ENCODE assay signal across 9 cellular contexts in the genomic region with DNA sequence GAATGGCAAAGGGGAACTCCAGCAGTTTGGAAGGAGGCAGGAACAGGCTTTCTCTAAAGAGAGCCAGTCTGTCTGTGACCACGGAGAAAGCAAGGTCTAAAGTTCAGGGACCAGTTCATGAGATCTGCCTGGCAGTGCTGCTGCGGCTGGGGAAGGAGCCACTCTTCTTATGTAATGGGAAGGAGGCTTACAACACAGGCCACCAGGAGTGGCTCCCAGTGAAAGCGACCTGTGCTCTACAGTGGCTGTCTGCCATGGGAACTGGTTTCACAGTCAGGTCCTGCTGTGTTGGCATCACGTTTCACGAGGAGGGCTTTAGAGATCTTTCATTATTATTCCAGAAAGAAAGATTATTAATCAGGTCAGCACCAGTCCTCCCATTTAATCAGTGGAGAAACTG.
DNase-seq lines count a peak whose midpoint lies in the region; ATAC-seq, FAIRE-seq and TF ChIP-seq lines count a peak whose summit lies in the region.
"Had no signal": no experiment of that assay in that cellular context is flagged by ENCODE, and none has a peak within 500 bp of the region (broad histone marks: within the 10 kb centered on the region; RNA-seq: fewer than 3 reads in every experiment).

No MANE protein-coding gene starts in this region.

- POLR2A ChIA-PET in MCF 10A (lab: Yijun Ruan, JAX) (no interaction called here), HepG2 (lab: Yijun Ruan, JAX) (no interaction called here)

- H3K27me3 Mint-ChIP-seq in MCF 10A (ENCODE audit: insufficient read depth, unreplicated experiment) = no peaks in the 10 kb centered on the region
- no peaks in the 10 kb centered on the region for H3K27me3 Mint-ChIP-seq in activated T-helper 2 cell treated with anti-CD3 and anti-CD28 coated beads, Interferon-gamma antibody, Interleukin-2, Interleukin-4, amounts not matched to agents 10 μg/mL and 5 μg/mL and 100 μg/mL, durations not matched to agents 14 hours and 24 hours and 36 hours (ENCODE audit: low read depth)

- DNase-seq in MCF 10A (ENCODE audit: unreplicated experiment) (peak; percentile 50), mammary epithelial cell (no peak), HepG2 (ENCODE audit: low spot score) (peak; percentile 35), BE2C (no peak), NCI-H1105 treated with DMSO at 0.1 percent for 48 hours (lab: John Stamatoyannopoulos, UW) (no peak)
- no peak for DNase-seq in activated T-helper 2 cell treated with anti-CD3 and anti-CD28 coated beads, Interferon-gamma antibody, Interleukin-2, Interleukin-4, amounts not matched to agents 10 μg/mL and 5 μg/mL and 100 μg/mL, durations not matched to agents 14 hours and 24 hours and 36 hours (ENCODE audit: low spot score)

- H3K27ac ChIP-seq in mammary epithelial cell (ENCODE audit: insufficient read depth, low read depth, low read length) (no peak overlapping the region), HepG2 (ENCODE audit: extremely low read length, insufficient read depth, low read length) (no peak overlapping the region)
- H3K27ac ChIP-seq: SK-N-MC had no signal

- in situ Hi-C loops in mammary epithelial cell (cut with MboI; ENCODE audit: low sequenced_read_pairs in 2 of 2) = no loop called here
- in situ Hi-C loops in HepG2 (cut with HindIII; ENCODE audit: extremely low pct_ligation_motif_present, low pct_unique_long_range_greater_than_20kb) = no loop called here

- H4K20me1 ChIP-seq in mammary epithelial cell (ENCODE audit: insufficient read depth, low read length) (no peaks in the 10 kb centered on the region), HepG2 (ENCODE audit: insufficient read depth, low read length) (no peaks in the 10 kb centered on the region)

- no TSS peak for BruUV-seq in MCF 10A (replicated peaks; lab: Mats Ljungman, UMichigan)
- BruUV-seq in mammary epithelial cell (replicated peaks; lab: Mats Ljungman, UMichigan) = no TSS peak
- no TSS peak for BruUV-seq in HepG2 (replicated peaks; lab: Mats Ljungman, UMichigan)

- ATAC-seq in HepG2 (peak; percentile 89), HG03159 (IDR thresholded peaks at IDR 0.05; ENCODE audit: unreplicated experiment) (no peak), HG03108 (IDR thresholded peaks at IDR 0.05; ENCODE audit: unreplicated experiment) (no peak)

- no peak for FAIRE-seq in HepG2 (lab: Jason Lieb, UNC)

- H3K27me3 ChIP-seq in mammary epithelial cell (ENCODE audit: insufficient read depth, low read length) (no peaks in the 10 kb centered on the region), HepG2 (ENCODE audit: control insufficient read depth in 1 of 2, insufficient read depth in 2 of 2, low read length in 2 of 2) (no peaks in the 10 kb centered on the region), BE2C (peaks cover 13% of the 10 kb centered on the region; the same call in 1 of the 2 replicates)

- dilution Hi-C loops in mammary epithelial cell (cut with HindIII; ENCODE audit: low sequenced_read_pairs) = no loop called here

- H3K9me3 ChIP-seq in mammary epithelial cell (replicated peaks; ENCODE audit: insufficient read depth, low read length) (no peaks in the 10 kb centered on the region), HepG2 (ENCODE audit: low read length) (no peaks in the 10 kb centered on the region), BE2C (no peaks in the 10 kb centered on the region)

- no peaks in the 10 kb centered on the region for H3K9me3 Mint-ChIP-seq in MCF 10A (ENCODE audit: unreplicated experiment)
- H3K9me3 Mint-ChIP-seq in activated T-helper 2 cell treated with anti-CD3 and anti-CD28 coated beads, Interferon-gamma antibody, Interleukin-2, Interleukin-4, amounts not matched to agents 10 μg/mL and 5 μg/mL and 100 μg/mL, durations not matched to agents 14 hours and 24 hours and 36 hours = no peaks in the 10 kb centered on the region

- TF ChIP-seq RAD21 in HepG2 (CRISPR knock-in tag; IDR thresholded peaks at IDR 0.05) = no peak

- no peak overlapping the region for H3K27ac Mint-ChIP-seq in MCF 10A (ENCODE audit: low read depth, unreplicated experiment)
- peak overlapping the region; percentile 55 for H3K27ac Mint-ChIP-seq in activated T-helper 2 cell treated with anti-CD3 and anti-CD28 coated beads, Interferon-gamma antibody, Interleukin-2, Interleukin-4, amounts not matched to agents 10 μg/mL and 5 μg/mL and 100 μg/mL, durations not matched to agents 14 hours and 24 hours and 36 hours

- H3K4me1 Mint-ChIP-seq in MCF 10A (ENCODE audit: insufficient read depth, unreplicated experiment) = peaks cover 25% of the 10 kb centered on the region
- H3K4me1 Mint-ChIP-seq in activated T-helper 2 cell treated with anti-CD3 and anti-CD28 coated beads, Interferon-gamma antibody, Interleukin-2, Interleukin-4, amounts not matched to agents 10 μg/mL and 5 μg/mL and 100 μg/mL, durations not matched to agents 14 hours and 24 hours and 36 hours (ENCODE audit: low read depth) = peaks cover 90% of the 10 kb centered on the region

- no peaks in the 10 kb centered on the region for H3K4me1 ChIP-seq in mammary epithelial cell (ENCODE audit: insufficient read depth, low read length)
- peaks cover 18% of the 10 kb centered on the region; the same call in 1 of the 2 replicates for H3K4me1 ChIP-seq in HepG2 (ENCODE audit: insufficient read depth, low read length)
- no peaks in the 10 kb centered on the region for H3K4me1 ChIP-seq in BE2C

- TF ChIP-seq POLR2A in HepG2 (IDR thresholded peaks at IDR 0.05; ENCODE audit: insufficient read depth in 1 of 2, low read depth in 2 of 2, low read length in 2 of 2) = no peak

- no peak overlapping the region for H2AFZ ChIP-seq in mammary epithelial cell (ENCODE audit: low read depth, low read length)
- no peak overlapping the region for H2AFZ ChIP-seq in HepG2 (ENCODE audit: low read length)

- WGBS in mammary epithelial cell (ENCODE audit: low coverage, missing lambda C conversion rate) = 89% methylated on average over 5 of the region's 5 CpGs
- WGBS in HepG2 (ENCODE audit: low lambda C conversion rate) = 8% methylated on average over 1 of the region's 5 CpGs

- intact Hi-C loops in MCF 10A (cut with micrococcal nuclease) (no loop called here), mammary epithelial cell (cut with micrococcal nuclease) (no loop called here), HepG2 (cut with micrococcal nuclease; ENCODE audit: unreplicated experiment) (no loop called here)
- intact Hi-C loops in activated T-helper 2 cell treated with anti-CD3 and anti-CD28 coated beads, Interferon-gamma antibody, Interleukin-2, Interleukin-4, amounts not matched to agents 10 μg/mL and 5 μg/mL and 100 μg/mL, durations not matched to agents 14 hours and 24 hours and 36 hours (cut with micrococcal nuclease) = loop anchor here (5.0 to 10.0 kb wide), 5 partner anchors 88 to 731 kb away; no protein-coding TSS in a partner anchor

- TF ChIP-seq EP300 in HepG2 (IDR thresholded peaks at IDR 0.05; ENCODE audit: low read depth in 2 of 2, low read length in 2 of 2) (no peak), HepG2 (CRISPR knock-in tag; IDR thresholded peaks at IDR 0.05; ENCODE audit: borderline replicate concordance) (no peak)

- H3K9ac ChIP-seq in mammary epithelial cell (ENCODE audit: insufficient read depth, low read length) (no peak overlapping the region), HepG2 (ENCODE audit: insufficient read depth, low read depth, low read length) (no peak overlapping the region)

- TF ChIP-seq CTCF in MCF 10A (IDR thresholded peaks at IDR 0.05; ENCODE audit: unreplicated experiment) (no peak), mammary epithelial cell (conservative IDR thresholded peaks at IDR 0.05 in 1 of 2, IDR thresholded peaks at IDR 0.05 in 1 of 2; ENCODE audit: extremely low read depth in 1 of 2, insufficient read depth in 1 of 2, low read depth in 1 of 2, low read length in 2 of 2) (no peak), HepG2 (CRISPR knock-in tag; IDR thresholded peaks at IDR 0.05) (no peak), BE2C (IDR thresholded peaks at IDR 0.05; ENCODE audit: low read depth, low read length) (no peak)

- H3K36me3 ChIP-seq in mammary epithelial cell (ENCODE audit: insufficient read depth, low read length) (no peaks in the 10 kb centered on the region), HepG2 (replicated peaks in 1 of 2; ENCODE audit: control insufficient read depth in 1 of 2, insufficient read depth in 2 of 2, low read length in 2 of 2) (no peaks in the 10 kb centered on the region), BE2C (no peaks in the 10 kb centered on the region)

- no peaks in the 10 kb centered on the region for H3K36me3 Mint-ChIP-seq in MCF 10A (ENCODE audit: insufficient read depth, unreplicated experiment)
- H3K36me3 Mint-ChIP-seq in activated T-helper 2 cell treated with anti-CD3 and anti-CD28 coated beads, Interferon-gamma antibody, Interleukin-2, Interleukin-4, amounts not matched to agents 10 μg/mL and 5 μg/mL and 100 μg/mL, durations not matched to agents 14 hours and 24 hours and 36 hours (ENCODE audit: low read depth) = no peaks in the 10 kb centered on the region

- H3K4me3 ChIP-seq in mammary epithelial cell (replicated peaks in 1 of 3; ENCODE audit: insufficient read depth in 1 of 3, low read depth in 2 of 3, low read length in 3 of 3) = no peak overlapping the region
- H3K4me3 ChIP-seq in HepG2 (replicated peaks in 1 of 3; ENCODE audit: insufficient read depth in 1 of 3, low read depth in 2 of 3, low read length in 3 of 3) = no peak overlapping the region
- H3K4me3 ChIP-seq in BE2C (ENCODE audit: low read depth, low read length) = no peak overlapping the region
- H3K4me3 ChIP-seq: SK-N-MC had no signal

- no peaks in the 10 kb centered on the region for H3K79me2 ChIP-seq in mammary epithelial cell (ENCODE audit: insufficient read depth, low read length)
- no peaks in the 10 kb centered on the region for H3K79me2 ChIP-seq in HepG2 (ENCODE audit: insufficient read depth, low read length)

- H3K4me2 ChIP-seq in mammary epithelial cell (ENCODE audit: insufficient read depth, low read depth, low read length) (no peak overlapping the region), HepG2 (ENCODE audit: low read depth, low read length) (0 out of 2 replicates have a peak overlapping the region, but pooled peaks have one; percentile 29)

- CTCF ChIA-PET in MCF 10A (lab: Yijun Ruan, JAX) = no interaction called here
- CTCF ChIA-PET in mammary epithelial cell (lab: Charles Lee; ENCODE audit: low non-redundant PET) = no interaction called here
- CTCF ChIA-PET in HepG2 (lab: Yijun Ruan, JAX; ENCODE audit: low intra/inter-chr PET ratio, low total read pairs) = no interaction called here

- H3K4me3 Mint-ChIP-seq in MCF 10A (ENCODE audit: unreplicated experiment) = no peak overlapping the region
- no peak overlapping the region for H3K4me3 Mint-ChIP-seq in activated T-helper 2 cell treated with anti-CD3 and anti-CD28 coated beads, Interferon-gamma antibody, Interleukin-2, Interleukin-4, amounts not matched to agents 10 μg/mL and 5 μg/mL and 100 μg/mL, durations not matched to agents 14 hours and 24 hours and 36 hours (ENCODE audit: low read depth)

TF ChIP-seq in HepG2, 621 proteins besides CTCF, POLR2A, EP300 and RAD21 (continues in another document):
- 0 out of 2 replicates have a peak, but pooled peaks have one; percentile 13 for TF ChIP-seq BCL6 (CRISPR knock-in tag; IDR thresholded peaks at IDR 0.05)
- TF ChIP-seq, protein P1, sequence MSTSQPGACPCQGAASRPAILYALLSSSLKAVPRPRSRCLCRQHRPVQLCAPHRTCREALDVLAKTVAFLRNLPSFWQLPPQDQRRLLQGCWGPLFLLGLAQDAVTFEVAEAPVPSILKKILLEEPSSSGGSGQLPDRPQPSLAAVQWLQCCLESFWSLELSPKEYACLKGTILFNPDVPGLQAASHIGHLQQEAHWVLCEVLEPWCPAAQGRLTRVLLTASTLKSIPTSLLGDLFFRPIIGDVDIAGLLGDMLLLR (CRISPR knock-in tag; IDR thresholded peaks at IDR 0.05) = no peak

Comparison
In these comparisons a context has a peak if more than half of its experiments do, and no peak if none do; other contexts are left out.
1. DNase-seq: peak in MCF 10A (single experiment) and HepG2 (single experiment); none in mammary epithelial cell (single experiment), activated T-helper 2 cell treated with anti-CD3 and anti-CD28 coated beads, Interferon-gamma antibody, Interleukin-2, Interleukin-4, amounts not matched to agents 10 μg/mL and 5 μg/mL and 100 μg/mL, durations not matched to agents 14 hours and 24 hours and 36 hours (single experiment), BE2C (single experiment) and NCI-H1105 treated with DMSO at 0.1 percent for 48 hours (single experiment).